In genomic region chr19:14536926-14537692, GRCh38 we compare ENCODE assay signal across 8 cellular contexts.
A peak's percentile ranks its signal among the peaks of the same experiment; 100 is the strongest.
DNase-seq lines count a peak whose midpoint lies in the region; ATAC-seq and TF ChIP-seq lines count a peak whose summit lies in the region.

No MANE protein-coding gene starts in this region.

- peak; percentile 77 for DNase-seq in DND-41
- DNase-seq in brain microvascular endothelial cell = peak; percentile 31
- DNase-seq in islet precursor cell = peak; percentile 98
- DNase-seq in stimulated activated naive CD8-positive, alpha-beta T cell treated with anti-CD3 and anti-CD28 coated beads, Interleukin-15, Interleukin-2, amounts not matched to agents 100 U/mL and 50 U/mL, for 24 hours = peak; percentile 60
- no peak for DNase-seq in HK-2 (ENCODE audit: unreplicated experiment)
- DNase-seq in NCI-H345 treated with DMSO at 0.1 percent for 48 hours (lab: John Stamatoyannopoulos, UW; ENCODE audit: unreplicated experiment) = no peak

- H3K9me2 ChIP-seq in OCI-LY1 (ENCODE audit: low read depth, low read length) = no peaks in the 10 kb centered on the region

- H4K20me1 ChIP-seq in DND-41 (ENCODE audit: insufficient read depth, low read length) (peaks cover 44% of the 10 kb centered on the region), OCI-LY1 (ENCODE audit: insufficient read depth, low read length) (no peaks in the 10 kb centered on the region)

- no peak overlapping the region for H3K4me2 ChIP-seq in DND-41 (ENCODE audit: insufficient read depth, low read length)
- H3K4me2 ChIP-seq in OCI-LY1 (ENCODE audit: low read length) = peak overlapping the region; percentile 38

- TF ChIP-seq CTCF in DND-41 (IDR thresholded peaks at IDR 0.05; ENCODE audit: borderline replicate concordance, extremely low read depth, low read length, poor library complexity, severe bottlenecking) (no peak), OCI-LY1 (IDR thresholded peaks at IDR 0.05; ENCODE audit: low read length) (no peak), brain microvascular endothelial cell (IDR thresholded peaks at IDR 0.05; ENCODE audit: low read depth, low read length, missing control alignments) (no peak)

- H2AFZ ChIP-seq in DND-41 (ENCODE audit: low read depth, low read length) = no peak overlapping the region
- H2AFZ ChIP-seq in OCI-LY1 (ENCODE audit: low read length) = no peak overlapping the region

- H3K27ac ChIP-seq in DND-41 (ENCODE audit: low read length) (no peak overlapping the region), OCI-LY1 (ENCODE audit: low read depth, low read length, poor library complexity, severe bottlenecking) (no peak overlapping the region), brain microvascular endothelial cell (no peak overlapping the region)

- in situ Hi-C loops in brain microvascular endothelial cell (cut with HindIII; ENCODE audit: low pct_ligation_motif_present, low sequenced_read_pairs) = no loop called here

- peaks cover 85% of the 10 kb centered on the region for H3K79me2 ChIP-seq in DND-41 (ENCODE audit: insufficient read depth, low read length)
- H3K79me2 ChIP-seq in OCI-LY1 (ENCODE audit: insufficient read depth, low read length) = peaks cover 17% of the 10 kb centered on the region

- H3K9ac ChIP-seq in DND-41 (ENCODE audit: low read depth, low read length) (no peak overlapping the region), OCI-LY1 (ENCODE audit: low read length) (no peak overlapping the region)

- peak; percentile 86 for ATAC-seq in DND-41 (ENCODE audit: insufficient read depth, low read depth)
- peak; percentile 50 for ATAC-seq in stimulated activated naive CD8-positive, alpha-beta T cell treated with anti-CD3 and anti-CD28 coated beads, Interleukin-15, Interleukin-2, amounts not matched to agents 100 U/mL and 50 U/mL, for 24 hours
- ATAC-seq in GM19324 (IDR thresholded peaks at IDR 0.05; ENCODE audit: low FRiP score, unreplicated experiment) = no peak

- no peaks in the 10 kb centered on the region for H3F3A ChIP-seq in OCI-LY1 (ENCODE audit: insufficient read depth, low read length)

- H3K27me3 ChIP-seq in DND-41 (ENCODE audit: insufficient read depth, low read length, poor library complexity) = no peaks in the 10 kb centered on the region
- H3K27me3 ChIP-seq in OCI-LY1 (ENCODE audit: insufficient read depth, low read length) = no peaks in the 10 kb centered on the region
- no peaks in the 10 kb centered on the region for H3K27me3 ChIP-seq in brain microvascular endothelial cell (replicated peaks)

- H3K36me3 ChIP-seq in DND-41 (ENCODE audit: insufficient read depth, low read length) (peaks cover 22% of the 10 kb centered on the region), OCI-LY1 (ENCODE audit: insufficient read depth, low read length) (peaks cover 10% of the 10 kb centered on the region; the same call in 1 of the 2 replicates), brain microvascular endothelial cell (replicated peaks) (no peaks in the 10 kb centered on the region)

- H3K4me3 ChIP-seq in DND-41 (ENCODE audit: low read depth in 1 of 2, low read length in 2 of 2) (no peak overlapping the region), OCI-LY1 (ENCODE audit: low read depth, low read length, poor library complexity, severe bottlenecking) (no peak overlapping the region), brain microvascular endothelial cell (ENCODE audit: low read depth, low read length) (no peak overlapping the region)

- H3K4me1 ChIP-seq in DND-41 (ENCODE audit: insufficient read depth, low read length) (peaks cover 4% of the 10 kb centered on the region; the same call in 1 of the 2 replicates), OCI-LY1 (ENCODE audit: insufficient read depth, low read length, severe bottlenecking) (peaks cover 17% of the 10 kb centered on the region)

- H3K9me3 ChIP-seq in DND-41 (ENCODE audit: insufficient read depth, low read length, severe bottlenecking) (no peaks in the 10 kb centered on the region), OCI-LY1 (ENCODE audit: low read length) (no peaks in the 10 kb centered on the region)

Comparison
In these comparisons a context has a peak if more than half of its experiments do, and no peak if none do; other contexts are left out.
1. DNase-seq: peak in DND-41 (single experiment), brain microvascular endothelial cell (single experiment), islet precursor cell (single experiment) and stimulated activated naive CD8-positive, alpha-beta T cell treated with anti-CD3 and anti-CD28 coated beads, Interleukin-15, Interleukin-2, amounts not matched to agents 100 U/mL and 50 U/mL, for 24 hours (single experiment); none in HK-2 (single experiment) and NCI-H345 treated with DMSO at 0.1 percent for 48 hours (single experiment).